Comparison of ENCODE assay signal across 18 cellular contexts in genomic region chr14:51805541-51805940, GRCh38.
"Had no signal": no experiment of that assay in that cellular context is flagged by ENCODE, and none has a peak within 500 bp of the region (broad histone marks: within the 10 kb centered on the region; RNA-seq: fewer than 3 reads in every experiment).

No MANE protein-coding gene starts in this region.

- H3K27me3 ChIP-seq: body of pancreas, dorsolateral prefrontal cortex, esophagus squamous epithelium, heart left ventricle, transverse colon had no signal

- FAIRE-seq: small intestine had no signal

- H3K4me1 ChIP-seq: body of pancreas, esophagus squamous epithelium, foreskin keratinocyte, heart left ventricle, transverse colon had no signal

- H3K36me3 ChIP-seq: esophagus squamous epithelium, heart left ventricle, transverse colon had no signal

- H3K4me3 ChIP-seq: body of pancreas, dorsolateral prefrontal cortex, esophagus squamous epithelium, heart left ventricle, transverse colon had no signal

- H3K9me3 ChIP-seq: body of pancreas, transverse colon had no signal

- H3K27ac ChIP-seq: body of pancreas, dorsolateral prefrontal cortex, esophagus squamous epithelium, foreskin keratinocyte, heart left ventricle, transverse colon had no signal

- DNase-seq: activated CD4-positive, alpha-beta T cell treated with anti-CD3 and anti-CD28 coated beads, Interleukin-2, amount 50 U/mL, for 48 hours; activated CD4-positive, CD25-positive, alpha-beta regulatory T cell; activated CD8-positive, alpha-beta memory T cell treated with anti-CD3 and anti-CD28 coated beads, Interleukin-2, amount 10 ng/mL, durations not matched to agents 7 days and 5 days; activated effector memory CD4-positive, alpha-beta T cell treated with Interleukin-2 at 50 U/mL for 16 hours; activated T-cell treated with anti-CD3 and anti-CD28 coated beads, Interleukin-2, amount 50 U/mL, for 24 hours; body of pancreas; dorsolateral prefrontal cortex; esophagus squamous epithelium; foreskin keratinocyte; heart left ventricle; islet precursor cell; mammary epithelial cell; right cardiac atrium; small intestine; transverse colon had no signal

- ATAC-seq: activated CD8-positive, alpha-beta memory T cell treated with anti-CD3 and anti-CD28 coated beads, Interleukin-2, amount 10 ng/mL, durations not matched to agents 7 days and 5 days; body of pancreas; foreskin keratinocyte; heart left ventricle; left lobe of liver; naive thymus-derived CD4-positive, alpha-beta T cell; right cardiac atrium; stimulated activated effector memory CD8-positive, alpha-beta T cell treated with anti-CD3 and anti-CD28 coated beads, Interleukin-12 subunit alpha, Interleukin-12 subunit beta, amount 100 ng/mL, for 72 hours had no signal
